ENCODE assay signal across 16 cellular contexts in genomic region chr14:91364524-91365270, GRCh38. TPM values are rescaled to one million over a fixed set of nuclear protein-coding genes. Genes with fewer than 3 reads are reported as not detected.
A peak's percentile ranks its signal among the peaks of the same experiment; 100 is the strongest.
DNase-seq lines count a peak whose midpoint lies in the region; ATAC-seq and TF ChIP-seq lines count a peak whose summit lies in the region.
"Had no signal": no experiment of that assay in that cellular context is flagged by ENCODE, and none has a peak within 500 bp of the region (broad histone marks: within the 10 kb centered on the region; RNA-seq: fewer than 3 reads in every experiment).

No MANE protein-coding gene starts in this region.

- peak overlapping the region; percentile 58 for H3K27ac Mint-ChIP-seq in activated T-helper 1 cell treated with anti-CD3 and anti-CD28 coated beads, Interleukin-12 subunit alpha, Interleukin-12 subunit beta, Interleukin-2, Interleukin-4 antibody, amounts not matched to agents 30 ng/mL and 10 ng/mL and 1 ng/mL, durations not matched to agents 14 hours and 24 hours and 36 hours
- H3K27ac Mint-ChIP-seq in naive thymus-derived CD4-positive, alpha-beta T cell: peak overlapping the region; percentile 13 to 90 (median 57)

- peaks cover 27% of the 10 kb centered on the region for H3F3A ChIP-seq in DOHH2 (ENCODE audit: control insufficient read depth, insufficient read depth)

- H3K9me3 ChIP-seq in DOHH2 (ENCODE audit: control insufficient read depth, insufficient read depth, low read length) (no peaks in the 10 kb centered on the region), mesenchymal stem cell (ENCODE audit: control insufficient read depth, low read length) (no peaks in the 10 kb centered on the region)
- no peaks in the 10 kb centered on the region for H3K9me3 ChIP-seq in naive thymus-derived CD4-positive, alpha-beta T cell (ENCODE audit: control insufficient read depth in 2 of 3, low read length in 3 of 3)
- H3K9me3 ChIP-seq: Caco-2, thyroid gland had no signal

- CTCF ChIA-PET in naive thymus-derived CD4-positive, alpha-beta T cell (lab: Charles Lee): interaction anchor here (1.2 to 1.3 kb wide), 2 partner anchors 9 to 44 kb away, joined by 3 to 4 read pairs; no protein-coding TSS in a partner anchor

- intact Hi-C loops in activated T-helper 1 cell treated with anti-CD3 and anti-CD28 coated beads, Interleukin-12 subunit alpha, Interleukin-12 subunit beta, Interleukin-2, Interleukin-4 antibody, amounts not matched to agents 30 ng/mL and 10 ng/mL and 1 ng/mL, durations not matched to agents 14 hours and 24 hours and 36 hours (cut with micrococcal nuclease): no loop called here
- intact Hi-C loops in naive thymus-derived CD4-positive, alpha-beta T cell (cut with micrococcal nuclease): no loop called here

- no peak overlapping the region for H3K9ac ChIP-seq in mesenchymal stem cell (ENCODE audit: low read length)

- POLR2A ChIA-PET in naive thymus-derived CD4-positive, alpha-beta T cell (lab: Charles Lee): interaction anchor here (1.3 to 2.6 kb wide), 3 partner anchors 9 to 51 kb away, joined by 4 to 13 read pairs (median 6); no protein-coding TSS in a partner anchor

- H4K20me1 ChIP-seq in DOHH2 (ENCODE audit: control insufficient read depth, insufficient read depth, low read depth, low read length): peaks cover 8% of the 10 kb centered on the region; the same call in 1 of the 2 replicates

- no peak overlapping the region for H2BK5ac ChIP-seq in mesenchymal stem cell (ENCODE audit: low read depth, low read length, poor library complexity, severe bottlenecking)

- H3K9me2 ChIP-seq in DOHH2 (replicated peaks; ENCODE audit: control insufficient read depth, low read length): no peaks in the 10 kb centered on the region

- TF ChIP-seq CTCF in DOHH2 (IDR thresholded peaks at IDR 0.05; ENCODE audit: low read depth, low read length, poor library complexity, severe bottlenecking) (no peak), GM20000 (IDR thresholded peaks at IDR 0.05; ENCODE audit: extremely low read depth, missing control alignments) (no peak)

- DNase-seq in activated T-helper 1 cell treated with anti-CD3 and anti-CD28 coated beads, Interleukin-12 subunit alpha, Interleukin-12 subunit beta, Interleukin-2, Interleukin-4 antibody, amounts not matched to agents 30 ng/mL and 10 ng/mL and 1 ng/mL, durations not matched to agents 14 hours and 24 hours and 36 hours (ENCODE audit: low spot score): no peak
- DNase-seq in naive thymus-derived CD4-positive, alpha-beta T cell: no peak
- DNase-seq in GM20000 (ENCODE audit: low spot score) (no peak), A172 (ENCODE audit: low spot score) (no peak), mesenchymal stem cell (no peak), NCI-H2029 (lab: John Stamatoyannopoulos, UW) (no peak)
- DNase-seq: activated CD4-positive, CD25-positive, alpha-beta regulatory T cell treated with anti-CD3 and anti-CD28 coated beads, Interleukin-2, amount 50 U/mL, for 72 hours; activated gamma-delta T cell; Caco-2; central memory CD4-positive, alpha-beta T cell; left colon; NCI-H187 treated with DMSO at 0.1 percent for 48 hours; nephron progenitor cell; thyroid gland had no signal

- H3K4me3 Mint-ChIP-seq in activated T-helper 1 cell treated with anti-CD3 and anti-CD28 coated beads, Interleukin-12 subunit alpha, Interleukin-12 subunit beta, Interleukin-2, Interleukin-4 antibody, amounts not matched to agents 30 ng/mL and 10 ng/mL and 1 ng/mL, durations not matched to agents 14 hours and 24 hours and 36 hours: no peak overlapping the region
- H3K4me3 Mint-ChIP-seq in naive thymus-derived CD4-positive, alpha-beta T cell: peak overlapping the region in 5 of 10 donors; percentile 0 to 54 (median 36)
- H3K4me3 Mint-ChIP-seq: nephron progenitor cell had no signal

- H3K9me3 Mint-ChIP-seq in activated T-helper 1 cell treated with anti-CD3 and anti-CD28 coated beads, Interleukin-12 subunit alpha, Interleukin-12 subunit beta, Interleukin-2, Interleukin-4 antibody, amounts not matched to agents 30 ng/mL and 10 ng/mL and 1 ng/mL, durations not matched to agents 14 hours and 24 hours and 36 hours: no peaks in the 10 kb centered on the region
- no peaks in the 10 kb centered on the region for H3K9me3 Mint-ChIP-seq in naive thymus-derived CD4-positive, alpha-beta T cell
- H3K9me3 Mint-ChIP-seq: nephron progenitor cell had no signal

- H4K8ac ChIP-seq in mesenchymal stem cell (ENCODE audit: low read length): no peak overlapping the region

- H3K36me3 Mint-ChIP-seq in activated T-helper 1 cell treated with anti-CD3 and anti-CD28 coated beads, Interleukin-12 subunit alpha, Interleukin-12 subunit beta, Interleukin-2, Interleukin-4 antibody, amounts not matched to agents 30 ng/mL and 10 ng/mL and 1 ng/mL, durations not matched to agents 14 hours and 24 hours and 36 hours (ENCODE audit: low read depth): peaks cover 7% of the 10 kb centered on the region
- peaks cover 0 to 4% (median 0%) of the 10 kb centered on the region in 5 donors for H3K36me3 Mint-ChIP-seq in naive thymus-derived CD4-positive, alpha-beta T cell

- H3K4me1 Mint-ChIP-seq in activated T-helper 1 cell treated with anti-CD3 and anti-CD28 coated beads, Interleukin-12 subunit alpha, Interleukin-12 subunit beta, Interleukin-2, Interleukin-4 antibody, amounts not matched to agents 30 ng/mL and 10 ng/mL and 1 ng/mL, durations not matched to agents 14 hours and 24 hours and 36 hours (ENCODE audit: low read depth): peaks cover 66% of the 10 kb centered on the region
- H3K4me1 Mint-ChIP-seq in naive thymus-derived CD4-positive, alpha-beta T cell: peaks cover 62 to 96% (median 83%) of the 10 kb centered on the region in 7 donors

- H3K27me3 Mint-ChIP-seq in activated T-helper 1 cell treated with anti-CD3 and anti-CD28 coated beads, Interleukin-12 subunit alpha, Interleukin-12 subunit beta, Interleukin-2, Interleukin-4 antibody, amounts not matched to agents 30 ng/mL and 10 ng/mL and 1 ng/mL, durations not matched to agents 14 hours and 24 hours and 36 hours (ENCODE audit: insufficient read depth): no peaks in the 10 kb centered on the region
- no peaks in the 10 kb centered on the region for H3K27me3 Mint-ChIP-seq in naive thymus-derived CD4-positive, alpha-beta T cell

- no peak overlapping the region for H3K4ac ChIP-seq in mesenchymal stem cell (ENCODE audit: low read depth in 1 of 2, low read length in 2 of 2)

- no peaks in the 10 kb centered on the region for H3K79me1 ChIP-seq in mesenchymal stem cell (replicated peaks; ENCODE audit: low read length, poor library complexity, severe bottlenecking)

- peaks cover 99% of the 10 kb centered on the region for H3K4me1 ChIP-seq in DOHH2 (ENCODE audit: control insufficient read depth, low read length)
- H3K4me1 ChIP-seq in naive thymus-derived CD4-positive, alpha-beta T cell (ENCODE audit: control insufficient read depth in 2 of 2, insufficient read depth in 2 of 2, low read length in 2 of 2): peaks cover 60% of the 10 kb centered on the region in 2 donors
- peaks cover 10% of the 10 kb centered on the region for H3K4me1 ChIP-seq in mesenchymal stem cell (ENCODE audit: control insufficient read depth, insufficient read depth, low read depth, low read length)
- H3K4me1 ChIP-seq: thyroid gland had no signal

- peak overlapping the region; percentile 85 for H3K27ac ChIP-seq in DOHH2 (ENCODE audit: low read depth, low read length)
- H3K27ac ChIP-seq in naive thymus-derived CD4-positive, alpha-beta T cell (ENCODE audit: low read depth, low read length): peak overlapping the region; percentile 80
- H3K27ac ChIP-seq in mesenchymal stem cell (ENCODE audit: low read length, poor library complexity, severe bottlenecking): no peak overlapping the region
- H3K27ac ChIP-seq: thyroid gland had no signal

- H2BK15ac ChIP-seq in mesenchymal stem cell (ENCODE audit: low read depth, poor library complexity, severe bottlenecking): no peak overlapping the region

- no peaks in the 10 kb centered on the region for H3K27me3 ChIP-seq in DOHH2 (ENCODE audit: control insufficient read depth, low read length)
- H3K27me3 ChIP-seq in naive thymus-derived CD4-positive, alpha-beta T cell (ENCODE audit: control insufficient read depth in 2 of 2, insufficient read depth in 2 of 2, low read length in 2 of 2): no peaks in the 10 kb centered on the region
- peaks cover 0 to 67% of the 10 kb centered on the region in 2 experiments for H3K27me3 ChIP-seq in mesenchymal stem cell (ENCODE audit: control insufficient read depth in 1 of 2, insufficient read depth in 1 of 2, low read length in 2 of 2)
- H3K27me3 ChIP-seq: thyroid gland had no signal

- H3K36me3 ChIP-seq in DOHH2 (ENCODE audit: control insufficient read depth, low read length) (peaks cover 54% of the 10 kb centered on the region), mesenchymal stem cell (ENCODE audit: control insufficient read depth in 1 of 2, insufficient read depth in 2 of 2, low read depth in 1 of 2, low read length in 2 of 2) (no peaks in the 10 kb centered on the region)
- peaks cover 0 to 5% (median 0%) of the 10 kb centered on the region in 3 experiments for H3K36me3 ChIP-seq in naive thymus-derived CD4-positive, alpha-beta T cell (ENCODE audit: control insufficient read depth in 2 of 3, insufficient read depth in 3 of 3, low read length in 3 of 3)
- H3K36me3 ChIP-seq: thyroid gland had no signal

- H3K23ac ChIP-seq in mesenchymal stem cell (ENCODE audit: low read length in 2 of 2): no peak overlapping the region

- 89% methylated on average over 10 of the region's 13 CpGs for WGBS in mesenchymal stem cell

- no peak overlapping the region for H2AFZ ChIP-seq in mesenchymal stem cell (ENCODE audit: low read depth, low read length)

- H3K4me3 ChIP-seq in DOHH2 (ENCODE audit: low read length) (peak overlapping the region; percentile 64), mesenchymal stem cell (ENCODE audit: insufficient read depth in 1 of 2, low read depth in 1 of 2, low read length in 2 of 2) (no peak overlapping the region)
- H3K4me3 ChIP-seq in naive thymus-derived CD4-positive, alpha-beta T cell (ENCODE audit: low read length): no peak overlapping the region
- H3K4me3 ChIP-seq: thyroid gland had no signal

- no peak overlapping the region for H2AK5ac ChIP-seq in mesenchymal stem cell (ENCODE audit: low read length, severe bottlenecking)

- H3K14ac ChIP-seq in mesenchymal stem cell (ENCODE audit: low read length in 2 of 2): no peak overlapping the region

- no peak overlapping the region for H2BK12ac ChIP-seq in mesenchymal stem cell (ENCODE audit: low read length in 2 of 2)

- H3K4me2 ChIP-seq in DOHH2 (ENCODE audit: low read length) (peak overlapping the region; percentile 85), mesenchymal stem cell (ENCODE audit: low read length, poor library complexity, severe bottlenecking) (no peak overlapping the region)

- peaks cover 100% of the 10 kb centered on the region for H3K79me2 ChIP-seq in DOHH2 (ENCODE audit: control insufficient read depth, low read length)

- H3K18ac ChIP-seq in mesenchymal stem cell (ENCODE audit: low read depth in 1 of 2, low read length in 2 of 2): no peak overlapping the region

- no peak overlapping the region for H2BK120ac ChIP-seq in mesenchymal stem cell (ENCODE audit: low read depth, low read length)

- ATAC-seq in HG02840 (IDR thresholded peaks at IDR 0.05; ENCODE audit: low FRiP score, unreplicated experiment): peak; percentile 2
- no peak for ATAC-seq in naive thymus-derived CD4-positive, alpha-beta T cell

- H4K91ac ChIP-seq in mesenchymal stem cell (ENCODE audit: low read length): no peak overlapping the region

RNA-seq across cellular contexts. Expression of gene CCDC88C, which starts 52.9 kb away (rescaled TPM):
- total RNA-seq in activated T-helper 1 cell treated with anti-CD3 and anti-CD28 coated beads, Interleukin-12 subunit alpha, Interleukin-12 subunit beta, Interleukin-2, Interleukin-4 antibody, amounts not matched to agents 30 ng/mL and 10 ng/mL and 1 ng/mL, durations not matched to agents 14 hours and 24 hours and 36 hours: 85.9 and 91.7 TPM in 2 replicates
- total RNA-seq in naive thymus-derived CD4-positive, alpha-beta T cell: 100 to 1,000 TPM; 189 to 324 (median 277) TPM
- 10 to 100 TPM; 23.6 to 44.9 TPM for polyA plus RNA-seq in naive thymus-derived CD4-positive, alpha-beta T cell
- 2.5 and 4.7 TPM in 2 replicates for total RNA-seq in A172 (2014; rRNA removed; shearing (Covaris generic))
- 0.25 TPM for polyA plus RNA-seq in mesenchymal stem cell (2013, experiment 1 of 2)
- 0.21 TPM for polyA plus RNA-seq in mesenchymal stem cell (2013, experiment 2 of 2)

Comparison
In these comparisons a context has a peak if more than half of its experiments do, and no peak if none do; other contexts are left out.
1. RNA of gene CCDC88C, which starts 52.9 kb away (total RNA-seq): 189 to 324 TPM in naive thymus-derived CD4-positive, alpha-beta T cell and 85.9 to 91.7 TPM in activated T-helper 1 cell treated with anti-CD3 and anti-CD28 coated beads, Interleukin-12 subunit alpha, Interleukin-12 subunit beta, Interleukin-2, Interleukin-4 antibody, amounts not matched to agents 30 ng/mL and 10 ng/mL and 1 ng/mL, durations not matched to agents 14 hours and 24 hours and 36 hours; 2.5 to 4.7 TPM in A172; every median in the first group is over 10 times any median in the second.